In the genomic region with DNA sequence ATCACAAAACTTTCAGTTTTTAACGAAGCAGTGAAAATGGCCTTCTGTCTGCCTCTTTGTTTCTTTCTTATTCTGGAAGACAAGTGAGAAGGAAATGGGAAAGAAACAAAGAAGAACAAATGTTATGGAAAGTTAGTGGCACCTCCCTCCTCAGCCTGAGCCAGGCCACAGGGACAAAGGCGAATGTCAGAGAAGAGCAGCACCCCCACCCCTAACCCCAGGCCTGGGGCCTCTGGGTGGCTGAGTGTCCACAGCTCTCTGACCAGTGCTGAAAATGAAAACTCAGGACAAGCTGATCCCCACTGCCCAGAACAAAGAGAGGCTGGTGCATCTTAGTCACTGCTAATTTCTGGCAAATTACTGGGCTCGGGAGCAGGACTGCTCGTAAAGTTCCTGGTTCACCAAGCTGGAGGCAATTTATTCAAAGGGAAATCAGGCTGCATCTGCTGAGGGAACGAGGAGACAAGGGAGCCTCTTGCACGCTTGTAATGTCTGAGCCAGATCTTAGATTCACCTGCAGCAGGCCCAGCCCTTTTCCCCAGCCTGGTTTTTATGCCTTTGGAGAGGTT, we compare ENCODE assay signal across 19 cellular contexts. TPM values are rescaled to one million over a fixed set of nuclear protein-coding genes. Genes with fewer than 3 reads are reported as not detected.
DNase-seq lines count a peak whose midpoint lies in the region; TF ChIP-seq lines count a peak whose summit lies in the region.
"Had no signal": no experiment of that assay in that cellular context is flagged by ENCODE, and none has a peak within 500 bp of the region (broad histone marks: within the 10 kb centered on the region; RNA-seq: fewer than 3 reads in every experiment).

No MANE protein-coding gene starts in this region.

- H3K4me3 ChIP-seq in endodermal cell (ENCODE audit: low read length) (no peak overlapping the region), spleen (no peak overlapping the region)
- H3K4me3 ChIP-seq: lung had no signal

- H3K27me3 ChIP-seq in endodermal cell (ENCODE audit: control insufficient read depth, insufficient read depth, low read length, poor library complexity, severe bottlenecking) (no peaks in the 10 kb centered on the region), spleen (replicated peaks in 1 of 7) (no peaks in the 10 kb centered on the region)

- no peaks in the 10 kb centered on the region for H3K9me3 ChIP-seq in endodermal cell (ENCODE audit: control insufficient read depth, low read length)
- no peaks in the 10 kb centered on the region for H3K9me3 ChIP-seq in spleen
- H3K9me3 ChIP-seq: SK-N-SH had no signal

- no peaks in the 10 kb centered on the region for H3K36me3 Mint-ChIP-seq in endodermal cell (ENCODE audit: low read depth)
- H3K36me3 Mint-ChIP-seq in mesothelial cell of epicardium = no peaks in the 10 kb centered on the region
- H3K36me3 Mint-ChIP-seq: stimulated activated memory B cell treated with anti-CD40 and anti-IgM and Interleukin-4, amounts not matched to agents 10 μg/mL and 1 μg/mL and 100 μg/mL, for 72 hours had no signal

- no peaks in the 10 kb centered on the region for H3K9me3 Mint-ChIP-seq in endodermal cell
- no peaks in the 10 kb centered on the region for H3K9me3 Mint-ChIP-seq in mesothelial cell of epicardium
- H3K9me3 Mint-ChIP-seq: activated CD8-positive, alpha-beta T cell treated with anti-CD3 and anti-CD28 coated beads for 36 hours had no signal

- H3K27ac Mint-ChIP-seq in endodermal cell (no peak overlapping the region), mesothelial cell of epicardium (no peak overlapping the region)
- H3K27ac Mint-ChIP-seq: activated CD8-positive, alpha-beta T cell treated with anti-CD3 and anti-CD28 coated beads for 36 hours; stimulated activated memory B cell treated with anti-CD40 and anti-IgM and Interleukin-4, amounts not matched to agents 10 μg/mL and 1 μg/mL and 100 μg/mL, for 72 hours had no signal

- H3K27ac ChIP-seq in endodermal cell (ENCODE audit: low read depth, low read length) = peak overlapping the region; percentile 91
- no peak overlapping the region for H3K27ac ChIP-seq in spleen
- H3K27ac ChIP-seq: HL-60 had no signal

- DNase-seq in NCI-H526 (lab: John Stamatoyannopoulos, UW) (peak; percentile 45 to 56), NCI-H526 treated with DMSO at 0.1 percent for 48 hours (lab: John Stamatoyannopoulos, UW) (no peak), NCI-H187 treated with DMSO at 0.1 percent for 48 hours (lab: John Stamatoyannopoulos, UW) (peak; percentile 64), endodermal cell (peak; percentile 58), spleen (peak; percentile 34), NCI-H1105 (lab: John Stamatoyannopoulos, UW) (no peak), NCI-H446 treated with DMSO at 0.1 percent for 48 hours (lab: John Stamatoyannopoulos, UW) (no peak), mesothelial cell of epicardium (ENCODE audit: low spot score in 2 of 2, unreplicated experiment in 2 of 2) (no peak)
- DNase-seq: activated CD8-positive, alpha-beta T cell treated with anti-CD3 and anti-CD28 coated beads for 36 hours; amniotic stem cell; Calu3; cortex of kidney; HCEC 1CT; Karpas-422; NCI-H2107; SK-N-SH had no signal

- no peaks in the 10 kb centered on the region for H3K27me3 Mint-ChIP-seq in endodermal cell (ENCODE audit: insufficient read depth)
- peaks cover 6% of the 10 kb centered on the region for H3K27me3 Mint-ChIP-seq in mesothelial cell of epicardium (ENCODE audit: low read depth)
- H3K27me3 Mint-ChIP-seq: activated CD8-positive, alpha-beta T cell treated with anti-CD3 and anti-CD28 coated beads for 36 hours had no signal

- TF ChIP-seq POLR2A in spleen (IDR thresholded peaks at IDR 0.05) = no peak

- H3K4me1 Mint-ChIP-seq in endodermal cell (peaks cover 17% of the 10 kb centered on the region), mesothelial cell of epicardium (peaks cover 10% of the 10 kb centered on the region)
- H3K4me1 Mint-ChIP-seq: stimulated activated memory B cell treated with anti-CD40 and anti-IgM and Interleukin-4, amounts not matched to agents 10 μg/mL and 1 μg/mL and 100 μg/mL, for 72 hours had no signal

- intact Hi-C loops in spleen (cut with DNase I; ENCODE audit: low total_unique reads) = no loop called here

- TF ChIP-seq CTCF in endodermal cell (conservative IDR thresholded peaks at IDR 0.05) = no peak
- no peak for TF ChIP-seq CTCF in spleen (IDR thresholded peaks at IDR 0.05 in 8 of 11, conservative IDR thresholded peaks at IDR 0.05 in 3 of 11)
- TF ChIP-seq CTCF in mesothelial cell of epicardium (IDR thresholded peaks at IDR 0.05; ENCODE audit: unreplicated experiment) = no peak

- H3K4me1 ChIP-seq in endodermal cell (ENCODE audit: control insufficient read depth, insufficient read depth, low read length) = no peaks in the 10 kb centered on the region
- peaks cover 0 to 9% (median 0%) of the 10 kb centered on the region in 6 donors for H3K4me1 ChIP-seq in spleen

- H3K36me3 ChIP-seq in endodermal cell (ENCODE audit: control insufficient read depth, insufficient read depth, low read length) (no peaks in the 10 kb centered on the region), spleen (no peaks in the 10 kb centered on the region)

- H3K4me3 Mint-ChIP-seq in endodermal cell (no peak overlapping the region), mesothelial cell of epicardium (no peak overlapping the region)
- H3K4me3 Mint-ChIP-seq: activated CD8-positive, alpha-beta T cell treated with anti-CD3 and anti-CD28 coated beads for 36 hours; stimulated activated memory B cell treated with anti-CD40 and anti-IgM and Interleukin-4, amounts not matched to agents 10 μg/mL and 1 μg/mL and 100 μg/mL, for 72 hours had no signal

- WGBS in endodermal cell (ENCODE audit: insufficient coverage in 1 of 2, insufficient read length in 1 of 2), 2 experiments = 57 to 63% methylated on average over 6 of the region's 6 CpGs
- WGBS in spleen, 5 donors = 68 to 77% (median 76%) methylated on average over 6 of the region's 6 CpGs

- no peak overlapping the region for H3K9ac ChIP-seq in endodermal cell (ENCODE audit: extremely low read depth, low read length, poor library complexity, severe bottlenecking)
- H3K9ac ChIP-seq: SK-N-SH had no signal

RNA-seq across cellular contexts. Expression of gene CALM1, which starts 43.1 kb away (rescaled TPM):
- 100 to 1,000 TPM; 423 to 503 TPM for total RNA-seq in endodermal cell
- polyA plus RNA-seq in endodermal cell (2013, experiment 1 of 2) = 367 TPM
- 378 TPM for polyA plus RNA-seq in endodermal cell (2013, experiment 2 of 2)
- 100 to 1,000 TPM; 294 to 483 (median 387) TPM for total RNA-seq in spleen
- polyA plus RNA-seq in spleen = 100 to 1,000 TPM; 188 to 292 (median 256) TPM
- 130 to 134 TPM (median 132 TPM) in 3 replicates for total RNA-seq in mesothelial cell of epicardium

Comparison
In these comparisons a context has a peak if more than half of its experiments do, and no peak if none do; other contexts are left out.
1. DNase-seq: peak in NCI-H526 (2 of 2), NCI-H187 treated with DMSO at 0.1 percent for 48 hours (single experiment), endodermal cell (single experiment) and spleen (single experiment); none in NCI-H526 treated with DMSO at 0.1 percent for 48 hours (single experiment), NCI-H1105 (single experiment), NCI-H446 treated with DMSO at 0.1 percent for 48 hours (single experiment) and mesothelial cell of epicardium (0 of 2).